Comparison of ENCODE assay signal across 8 cellular contexts in genomic region chr12:102958073-102958829, GRCh38. TPM values are rescaled to one million over a fixed set of nuclear protein-coding genes. Genes with fewer than 3 reads are reported as not detected.
DNase-seq lines count a peak whose midpoint lies in the region; ATAC-seq and TF ChIP-seq lines count a peak whose summit lies in the region.

No MANE protein-coding gene starts in this region.

- H3K4me1 ChIP-seq in BE2C = peaks cover 12% of the 10 kb centered on the region

- peak overlapping the region; percentile 95 for H3K4me3 ChIP-seq in BE2C (ENCODE audit: low read depth, low read length)
- H3K4me3 ChIP-seq in iPS-11a (ENCODE audit: low read depth, low read length) = peak overlapping the region; percentile 25

- no peak for TF ChIP-seq CTCF in BE2C (IDR thresholded peaks at IDR 0.05; ENCODE audit: low read depth, low read length)

- H3K9me3 ChIP-seq in BE2C = no peaks in the 10 kb centered on the region

- TF ChIP-seq POLR2A in GM18505 (IDR thresholded peaks at IDR 0.05; ENCODE audit: borderline replicate concordance, extremely low read depth, insufficient read depth, insufficient read length) = no peak

- peaks cover 15% of the 10 kb centered on the region for H3K36me3 ChIP-seq in BE2C

- H3K27me3 ChIP-seq in BE2C = no peaks in the 10 kb centered on the region

- peak; percentile 81 for DNase-seq in BE2C
- DNase-seq in activated T-cell treated with anti-CD3 and anti-CD28 coated beads, Interleukin-2, amount 50 U/mL, for 48 hours = peak; percentile 34 to 52
- peak; percentile 22 for DNase-seq in stimulated activated naive CD8-positive, alpha-beta T cell treated with anti-CD3 and anti-CD28 coated beads, Interleukin-15, Interleukin-2, amounts not matched to agents 100 U/mL and 50 U/mL, for 24 hours
- no peak for DNase-seq in cerebellar nuclear complex (lab: John Stamatoyannopoulos, UW)
- no peak for DNase-seq in CD1c-positive myeloid dendritic cell (ENCODE audit: extremely low spot score)

- ATAC-seq in GM18505 (IDR thresholded peaks at IDR 0.05; ENCODE audit: unreplicated experiment) (peak; percentile 64), HG03066 (IDR thresholded peaks at IDR 0.05; ENCODE audit: low read depth, unreplicated experiment) (peak; percentile 51)
- no peak for ATAC-seq in stimulated activated naive CD8-positive, alpha-beta T cell treated with anti-CD3 and anti-CD28 coated beads, Interleukin-15, Interleukin-2, amounts not matched to agents 100 U/mL and 50 U/mL, for 24 hours

RNA-seq across cellular contexts. Expression of gene ASCL1, which starts 0.8 kb away (rescaled TPM):
- polyA plus RNA-seq in BE2C (2012; ENCODE audit: insufficient read depth, insufficient read length, low read depth) = 25.5 TPM

RNA-seq across cellular contexts. Expression of gene PAH, which starts 41.2 kb away (rescaled TPM):
- not detected for polyA plus RNA-seq in BE2C (2012; ENCODE audit: insufficient read depth, insufficient read length, low read depth)

Comparison
In these comparisons a context has a peak if more than half of its experiments do, and no peak if none do; other contexts are left out.
1. DNase-seq: peak in BE2C (single experiment), activated T-cell treated with anti-CD3 and anti-CD28 coated beads, Interleukin-2, amount 50 U/mL, for 48 hours (2 of 2) and stimulated activated naive CD8-positive, alpha-beta T cell treated with anti-CD3 and anti-CD28 coated beads, Interleukin-15, Interleukin-2, amounts not matched to agents 100 U/mL and 50 U/mL, for 24 hours (single experiment); none in cerebellar nuclear complex (0 of 2) and CD1c-positive myeloid dendritic cell (single experiment).